In the genomic region with DNA sequence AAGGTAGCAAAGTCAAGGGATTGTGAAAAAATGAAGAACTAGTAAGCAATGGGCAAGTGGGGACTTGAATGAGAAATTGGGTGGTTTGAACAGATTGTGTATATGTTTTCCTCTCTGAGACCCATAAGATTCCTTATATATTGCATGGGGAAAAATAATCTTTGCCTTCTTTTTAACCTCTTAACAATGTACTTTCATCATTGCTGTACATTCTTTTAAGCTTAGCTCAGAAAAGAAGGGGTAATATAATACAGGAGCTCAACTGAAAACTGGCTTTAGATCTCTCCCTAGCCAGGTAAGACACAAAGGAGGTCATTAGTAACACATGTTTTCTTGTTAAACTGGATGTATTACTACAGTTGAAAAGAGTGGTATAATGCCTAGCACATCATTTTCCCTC, we compare ENCODE assay signal across 7 cellular contexts.
"Had no signal": no experiment of that assay in that cellular context is flagged by ENCODE, and none has a peak within 500 bp of the region (broad histone marks: within the 10 kb centered on the region; RNA-seq: fewer than 3 reads in every experiment).

No MANE protein-coding gene starts in this region.

- FAIRE-seq: H1, H54, HepG2 had no signal

- H3K27me3 Mint-ChIP-seq: IgD-negative memory B cell had no signal

- H3K4me3 Mint-ChIP-seq: GM23338, H9, IgD-negative memory B cell had no signal

- H3K4me3 ChIP-seq: GM23338 had no signal

- H3K9me3 Mint-ChIP-seq: H9 had no signal

- H3K27ac Mint-ChIP-seq: GM23338, H9, IgD-negative memory B cell had no signal

- DNase-seq: H9, HCEC 1CT had no signal

- H3K36me3 Mint-ChIP-seq: IgD-negative memory B cell had no signal

- H3K4me1 Mint-ChIP-seq: GM23338, H9 had no signal
